16 cellular contexts compared by ENCODE assay signal in genomic region chr2:236703310-236703709, GRCh38.
DNase-seq lines count a peak whose midpoint lies in the region; ATAC-seq and TF ChIP-seq lines count a peak whose summit lies in the region.
"Had no signal": no experiment of that assay in that cellular context is flagged by ENCODE, and none has a peak within 500 bp of the region (broad histone marks: within the 10 kb centered on the region; RNA-seq: fewer than 3 reads in every experiment).

No MANE protein-coding gene starts in this region.

- H3K79me2 ChIP-seq in trophoblast cell (ENCODE audit: control insufficient read depth, insufficient read depth, low read length, poor library complexity) = no peaks in the 10 kb centered on the region

- H4K12ac ChIP-seq in trophoblast cell (ENCODE audit: low read depth, low read length) = no peak overlapping the region

- intact Hi-C loops in breast epithelium (cut with DNase I; ENCODE audit: low total_unique reads) (no loop called here), body of pancreas (cut with DNase I) (no loop called here), right lobe of liver (cut with DNase I) (no loop called here)

- no peak overlapping the region for H2BK5ac ChIP-seq in trophoblast cell (ENCODE audit: low read depth, low read length, poor library complexity)

- H3K27me3 ChIP-seq in breast epithelium (no peaks in the 10 kb centered on the region), body of pancreas (no peaks in the 10 kb centered on the region), right lobe of liver (no peaks in the 10 kb centered on the region), trophoblast cell (ENCODE audit: insufficient read depth, low read length) (no peaks in the 10 kb centered on the region)

- H3K14ac ChIP-seq in trophoblast cell (ENCODE audit: low read length) = peak overlapping the region; percentile 25

- H4K8ac ChIP-seq in trophoblast cell (ENCODE audit: low read depth, low read length) = no peak overlapping the region

- H3K4me3 ChIP-seq in breast epithelium = no peak overlapping the region
- no peak overlapping the region for H3K4me3 ChIP-seq in body of pancreas
- H3K4me3 ChIP-seq in right lobe of liver = no peak overlapping the region
- H3K4me3 ChIP-seq in trophoblast cell (ENCODE audit: low read depth, low read length) = no peak overlapping the region
- H3K4me3 ChIP-seq: GM23338 had no signal

- ATAC-seq in body of pancreas = peak; percentile 55
- ATAC-seq in right lobe of liver = peak; percentile 86 to 88 (median 87)
- ATAC-seq: CD8-positive, alpha-beta T cell; GM23338; HCT116 had no signal

- peaks cover 7% of the 10 kb centered on the region for H3K79me1 ChIP-seq in trophoblast cell (ENCODE audit: low read length)

- no peak overlapping the region for H2BK12ac ChIP-seq in trophoblast cell (ENCODE audit: low read length)

- 31 to 47% methylated on average over 2 of the region's 2 CpGs for WGBS in body of pancreas, 2 donors
- WGBS in right lobe of liver (ENCODE audit: insufficient coverage, low coverage, low lambda C conversion rate, missing lambda C conversion rate) = 22% methylated on average over 2 of the region's 2 CpGs
- no CpG with 5 or more reads among the region's 2 CpGs for WGBS in trophoblast cell (ENCODE audit: extremely low coverage, insufficient coverage, insufficient read length)

- H3K27ac ChIP-seq in breast epithelium (no peak overlapping the region), body of pancreas (peak overlapping the region; percentile 36 to 72 (median 64)), right lobe of liver (peak overlapping the region in 1 of 3 donors; percentile 51), trophoblast cell (ENCODE audit: low read depth, low read length) (no peak overlapping the region)

- no peak overlapping the region for H2AFZ ChIP-seq in trophoblast cell (ENCODE audit: insufficient read depth, low read length, poor library complexity)
- H2AFZ ChIP-seq: GM23338 had no signal

- no peak overlapping the region for H2BK120ac ChIP-seq in trophoblast cell (ENCODE audit: insufficient read depth, low read length, poor library complexity)

- DNase-seq in T47D (ENCODE audit: low read depth in 1 of 2, low spot score in 1 of 2) = peak; percentile 7 to 69
- no peak for DNase-seq in breast epithelium (ENCODE audit: low spot score in 2 of 2)
- peak in 1 of 4 donors; percentile 70 for DNase-seq in body of pancreas
- DNase-seq in right lobe of liver = peak in 2 of 3 donors; percentile 46 to 67
- no peak for DNase-seq in trophoblast cell
- DNase-seq in superior temporal gyrus (ENCODE audit: extremely low spot score) = no peak
- DNase-seq in activated CD4-positive, CD25-positive, alpha-beta regulatory T cell (lab: John Stamatoyannopoulos, UW) = no peak
- DNase-seq: C1 segment of cervical spinal cord; Caco-2; CD4-positive, CD25-positive, alpha-beta regulatory T cell; CD8-positive, alpha-beta T cell; DMS153; GF-D8; H9 had no signal

- no peak overlapping the region for H3K9ac ChIP-seq in trophoblast cell (ENCODE audit: low read length)

- no peak overlapping the region for H3K4me2 ChIP-seq in trophoblast cell (ENCODE audit: low read length)
- H3K4me2 ChIP-seq: GM23338 had no signal

- no peak overlapping the region for H2AK5ac ChIP-seq in trophoblast cell (ENCODE audit: low read length)

- no peak overlapping the region for H3K4ac ChIP-seq in trophoblast cell (ENCODE audit: low read depth, low read length)

- no peak overlapping the region for H4K91ac ChIP-seq in trophoblast cell (ENCODE audit: low read depth, low read length)

- H3K18ac ChIP-seq in trophoblast cell (ENCODE audit: low read length) = no peak overlapping the region

- in situ Hi-C loops in T47D (cut with HindIII; ENCODE audit: low pct_unique_long_range_greater_than_20kb, low sequenced_read_pairs) = no loop called here

- H3K4me1 ChIP-seq in breast epithelium (no peaks in the 10 kb centered on the region), body of pancreas (peaks cover 26% of the 10 kb centered on the region), right lobe of liver (peaks cover 0 to 23% (median 9%) of the 10 kb centered on the region in 4 donors), trophoblast cell (ENCODE audit: control insufficient read depth in 1 of 2, insufficient read depth in 2 of 2, low read length in 2 of 2) (peaks cover 0 to 6% of the 10 kb centered on the region in 2 experiments)
- H3K4me1 ChIP-seq: Caco-2 had no signal

- TF ChIP-seq CTCF in breast epithelium (IDR thresholded peaks at IDR 0.05) (no peak), body of pancreas (IDR thresholded peaks at IDR 0.05) (no peak), right lobe of liver (IDR thresholded peaks at IDR 0.05) (no peak)

- no peak for TF ChIP-seq POLR2A in breast epithelium (IDR thresholded peaks at IDR 0.05)
- peak in 1 of 3 donors; percentile 34 for TF ChIP-seq POLR2A in body of pancreas (IDR thresholded peaks at IDR 0.05)
- no peak for TF ChIP-seq POLR2A in right lobe of liver (IDR thresholded peaks at IDR 0.05)

- H3K9me3 ChIP-seq in breast epithelium (no peaks in the 10 kb centered on the region), body of pancreas (no peaks in the 10 kb centered on the region), right lobe of liver (no peaks in the 10 kb centered on the region), trophoblast cell (ENCODE audit: insufficient read depth, low read depth, low read length) (peaks cover 3% of the 10 kb centered on the region)
- H3K9me3 ChIP-seq: Caco-2 had no signal

- no peak overlapping the region for H3K23ac ChIP-seq in trophoblast cell (ENCODE audit: low read length)

- H3K36me3 ChIP-seq in breast epithelium = no peaks in the 10 kb centered on the region
- H3K36me3 ChIP-seq in body of pancreas (replicated peaks in 1 of 2; ENCODE audit: insufficient read depth in 1 of 2, low read depth in 2 of 2) = no peaks in the 10 kb centered on the region
- H3K36me3 ChIP-seq in right lobe of liver = no peaks in the 10 kb centered on the region
- H3K36me3 ChIP-seq in trophoblast cell (ENCODE audit: control insufficient read depth in 1 of 2, insufficient read depth in 2 of 2, low read length in 2 of 2) = no peaks in the 10 kb centered on the region

Comparison
In these comparisons a context has a peak if more than half of its experiments do, and no peak if none do; other contexts are left out.
1. DNase-seq: peak in T47D (2 of 2) and right lobe of liver (2 of 3); none in breast epithelium (0 of 2), trophoblast cell (0 of 2), superior temporal gyrus (single experiment) and activated CD4-positive, CD25-positive, alpha-beta regulatory T cell (0 of 4).
2. H3K27ac ChIP-seq: peak in body of pancreas (4 of 4); none in breast epithelium (0 of 2) and trophoblast cell (single experiment).